In the genomic region with DNA sequence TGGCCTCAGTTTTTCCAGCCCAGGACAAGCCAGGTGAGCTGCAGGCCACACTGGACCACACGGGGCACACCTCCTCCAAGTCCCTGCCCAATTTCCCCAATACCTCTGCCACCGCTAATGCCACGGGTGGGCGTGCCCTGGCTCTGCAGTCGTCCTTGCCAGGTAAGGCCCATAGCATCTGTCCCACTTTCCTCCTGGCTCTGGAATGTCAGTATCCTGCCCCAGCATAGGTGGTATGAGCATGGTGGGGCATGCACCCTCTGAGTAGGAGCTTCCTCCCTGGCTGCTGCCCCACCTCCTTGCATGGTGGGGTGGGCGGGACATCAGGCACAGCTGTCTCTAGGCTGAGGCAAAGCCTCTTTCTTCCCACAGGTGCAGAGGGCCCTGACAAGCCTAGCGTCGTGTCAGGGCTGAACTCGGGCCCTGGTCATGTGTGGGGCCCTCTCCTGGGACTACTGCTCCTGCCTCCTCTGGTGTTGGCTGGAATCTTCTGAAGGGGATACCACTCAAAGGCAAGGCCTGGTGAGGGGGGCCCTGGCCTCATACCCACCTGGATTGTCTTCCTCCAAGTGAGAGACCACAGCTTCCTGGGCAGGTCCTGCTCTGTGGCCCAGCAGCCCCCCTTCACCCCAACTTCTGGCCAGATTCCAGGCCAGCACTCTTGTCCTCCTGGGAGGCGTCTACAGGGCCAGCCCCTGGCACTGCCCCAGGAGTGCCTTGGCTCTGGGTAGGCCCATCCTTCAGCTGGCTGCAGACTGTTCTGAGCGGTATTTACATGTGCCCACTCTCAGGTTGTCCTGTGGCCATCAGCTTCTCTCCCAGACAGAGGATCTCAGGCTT, we compare ENCODE assay signal across 9 cellular contexts. TPM values are rescaled to one million over a fixed set of nuclear protein-coding genes. Genes with fewer than 3 reads are reported as not detected.
DNase-seq lines count a peak whose midpoint lies in the region; ATAC-seq and TF ChIP-seq lines count a peak whose summit lies in the region.
"Had no signal": no experiment of that assay in that cellular context is flagged by ENCODE, and none has a peak within 500 bp of the region (broad histone marks: within the 10 kb centered on the region; RNA-seq: fewer than 3 reads in every experiment).

No MANE protein-coding gene starts in this region.

- H3K27me3 Mint-ChIP-seq in activated T-cell treated with anti-CD3 and anti-CD28 coated beads, Interleukin-2, amount 50 U/mL, for 4 hours (ENCODE audit: low read depth): no peaks in the 10 kb centered on the region

- H3K27me3 ChIP-seq in DOHH2 (ENCODE audit: control insufficient read depth, low read length): no peaks in the 10 kb centered on the region

- no peak for TF ChIP-seq CTCF in DOHH2 (IDR thresholded peaks at IDR 0.05; ENCODE audit: low read depth, low read length, poor library complexity, severe bottlenecking)

- peaks cover 41% of the 10 kb centered on the region for H3K4me1 Mint-ChIP-seq in activated T-cell treated with anti-CD3 and anti-CD28 coated beads, Interleukin-2, amount 50 U/mL, for 4 hours (ENCODE audit: low read depth)

- no peaks in the 10 kb centered on the region for H3K9me2 ChIP-seq in DOHH2 (replicated peaks; ENCODE audit: control insufficient read depth, low read length)

- no peaks in the 10 kb centered on the region for H3K79me2 ChIP-seq in DOHH2 (ENCODE audit: control insufficient read depth, low read length)

- no peaks in the 10 kb centered on the region for H3K9me3 ChIP-seq in DOHH2 (ENCODE audit: control insufficient read depth, insufficient read depth, low read length)

- peak overlapping the region; percentile 13 for H3K4me2 ChIP-seq in DOHH2 (ENCODE audit: low read length)

- H4K20me1 ChIP-seq in DOHH2 (ENCODE audit: control insufficient read depth, insufficient read depth, low read depth, low read length): no peaks in the 10 kb centered on the region

- peaks cover 20% of the 10 kb centered on the region for H3K36me3 Mint-ChIP-seq in activated T-cell treated with anti-CD3 and anti-CD28 coated beads, Interleukin-2, amount 50 U/mL, for 4 hours (ENCODE audit: insufficient read depth)

- no peak overlapping the region for H3K27ac ChIP-seq in DOHH2 (ENCODE audit: low read depth, low read length)

- TF ChIP-seq RAD21 in Ishikawa (IDR thresholded peaks at IDR 0.05; ENCODE audit: low read depth): no peak

- no peak for TF ChIP-seq EP300 in Ishikawa (IDR thresholded peaks at IDR 0.05; ENCODE audit: borderline replicate concordance)

- peak overlapping the region; percentile 48 for H3K4me3 ChIP-seq in DOHH2 (ENCODE audit: low read length)

- H3K4me1 ChIP-seq in DOHH2 (ENCODE audit: control insufficient read depth, low read length): peaks cover 24% of the 10 kb centered on the region

- DNase-seq in activated T-cell treated with anti-CD3 and anti-CD28 coated beads, Interleukin-2, amount 50 U/mL, for 4 hours: no peak
- DNase-seq in midbrain (lab: John Stamatoyannopoulos, UW) (peak; percentile 27), medulla oblongata (ENCODE audit: extremely low spot score) (no peak)

- H3K4me3 Mint-ChIP-seq in activated T-cell treated with anti-CD3 and anti-CD28 coated beads, Interleukin-2, amount 50 U/mL, for 4 hours: no peak overlapping the region

- H3K36me3 ChIP-seq in DOHH2 (ENCODE audit: control insufficient read depth, low read length): peaks cover 16% of the 10 kb centered on the region

- peak; percentile 39 to 41 for ATAC-seq in activated T-cell treated with anti-CD3 and anti-CD28 coated beads, Interleukin-2, amount 50 U/mL, for 4 hours
- ATAC-seq in HG03521 (IDR thresholded peaks at IDR 0.05; ENCODE audit: unreplicated experiment) (no peak), HG02840 (IDR thresholded peaks at IDR 0.05; ENCODE audit: low FRiP score, unreplicated experiment) (no peak), HG02571 (IDR thresholded peaks at IDR 0.05; ENCODE audit: unreplicated experiment) (no peak)

- peaks cover 7% of the 10 kb centered on the region for H3F3A ChIP-seq in DOHH2 (ENCODE audit: control insufficient read depth, insufficient read depth)

- H3K9me3 Mint-ChIP-seq in activated T-cell treated with anti-CD3 and anti-CD28 coated beads, Interleukin-2, amount 50 U/mL, for 4 hours: no peaks in the 10 kb centered on the region

TF ChIP-seq in Ishikawa, 13 proteins besides CTCF, POLR2A, EP300 and RAD21:
- TF ChIP-seq MAX (IDR thresholded peaks at IDR 0.05) (no peak), NFIC (IDR thresholded peaks at IDR 0.05) (peak; percentile 56)

RNA-seq across cellular contexts. Expression of gene PI16, which starts 9.1 kb away (rescaled TPM):
- total RNA-seq in activated T-cell treated with anti-CD3 and anti-CD28 coated beads, Interleukin-2, amount 50 U/mL, for 4 hours: not detected

RNA-seq across cellular contexts. Expression of gene MTCH1, which starts 22.3 kb away (rescaled TPM):
- 100 to 1,000 TPM; 100 to 104 (median 104) TPM for total RNA-seq in activated T-cell treated with anti-CD3 and anti-CD28 coated beads, Interleukin-2, amount 50 U/mL, for 4 hours

RNA-seq across cellular contexts. Expression of gene FGD2, which starts 41.8 kb away (rescaled TPM):
- 1 to 10 TPM in 2 of 3 donors, under 1 TPM in 1; 0.87 to 1.5 (median 1.1) TPM for total RNA-seq in activated T-cell treated with anti-CD3 and anti-CD28 coated beads, Interleukin-2, amount 50 U/mL, for 4 hours
- total RNA-seq: glomerular endothelial cell had no signal

Comparison
In these comparisons a context has a peak if more than half of its experiments do, and no peak if none do; other contexts are left out.
1. ATAC-seq: peak in activated T-cell treated with anti-CD3 and anti-CD28 coated beads, Interleukin-2, amount 50 U/mL, for 4 hours (2 of 2); none in HG03521 (single experiment), HG02840 (single experiment) and HG02571 (single experiment).